22 cellular contexts compared by ENCODE assay signal in the genomic region with DNA sequence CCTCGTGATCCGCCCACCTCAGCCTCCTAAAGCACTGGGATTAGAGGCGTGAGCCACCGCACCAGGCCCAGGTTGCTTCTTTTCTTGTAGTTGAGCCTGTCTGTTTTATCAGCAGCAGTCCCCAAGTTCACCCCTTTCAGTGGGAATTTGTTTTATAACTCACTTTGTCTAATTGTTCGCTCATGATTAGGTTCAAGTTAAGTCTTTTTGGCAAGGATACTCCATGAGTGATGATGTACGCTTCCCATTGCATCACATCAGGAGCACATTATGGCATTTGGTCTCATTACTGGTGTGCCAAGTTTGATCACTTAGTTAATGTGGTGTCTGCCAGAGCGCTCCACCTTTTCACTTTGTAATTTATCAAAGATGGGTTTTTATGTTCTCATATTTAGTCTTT. TPM values are rescaled to one million over a fixed set of nuclear protein-coding genes. Genes with fewer than 3 reads are reported as not detected.
DNase-seq lines count a peak whose midpoint lies in the region; ATAC-seq and TF ChIP-seq lines count a peak whose summit lies in the region.
"Had no signal": no experiment of that assay in that cellular context is flagged by ENCODE, and none has a peak within 500 bp of the region (broad histone marks: within the 10 kb centered on the region; RNA-seq: fewer than 3 reads in every experiment).

No MANE protein-coding gene starts in this region.

- no peak overlapping the region for H3K9ac ChIP-seq in endodermal cell (ENCODE audit: extremely low read depth, low read length, poor library complexity, severe bottlenecking)

- DNase-seq in activated T-cell treated with anti-CD3 and anti-CD28 coated beads, Interleukin-2, amount 50 U/mL, for 24 hours = peak; percentile 9
- DNase-seq in activated T-cell treated with anti-CD3 and anti-CD28 coated beads, Interleukin-2, amount 50 U/mL, for 48 hours = no peak
- DNase-seq in endodermal cell (peak; percentile 21), fibroblast of mammary gland (ENCODE audit: low read depth) (peak; percentile 39), ACHN (no peak)
- DNase-seq: 8988T; BE2C; C1 segment of cervical spinal cord; CD4-positive, CD25-positive, alpha-beta regulatory T cell; CD8-positive, alpha-beta memory T cell; COR-L47; DMS 273 treated with DMSO at 0.1 percent for 48 hours; DMS53; GOT3; H7; HFFc6 had no signal

- H3K4me3 ChIP-seq in endodermal cell (ENCODE audit: low read length) (no peak overlapping the region), fibroblast of mammary gland (ENCODE audit: control insufficient read depth, low read depth, low read length) (no peak overlapping the region)

- no peaks in the 10 kb centered on the region for H3K36me3 ChIP-seq in endodermal cell (ENCODE audit: control insufficient read depth, insufficient read depth, low read length)
- H3K36me3 ChIP-seq: BE2C had no signal

- H3K36me3 Mint-ChIP-seq in activated T-cell treated with anti-CD3 and anti-CD28 coated beads, Interleukin-2, amount 50 U/mL, for 24 hours (ENCODE audit: low read depth) = no peaks in the 10 kb centered on the region
- H3K36me3 Mint-ChIP-seq in endodermal cell (ENCODE audit: low read depth) = no peaks in the 10 kb centered on the region
- H3K36me3 Mint-ChIP-seq: CD4-positive, CD25-positive, alpha-beta regulatory T cell had no signal

- no peak for ATAC-seq in GM18907 (IDR thresholded peaks at IDR 0.05; ENCODE audit: unreplicated experiment)
- ATAC-seq in HG03139 (IDR thresholded peaks at IDR 0.05; ENCODE audit: unreplicated experiment) = no peak
- ATAC-seq: HCT116, HepG2 had no signal

- no peaks in the 10 kb centered on the region for H3K27me3 ChIP-seq in endodermal cell (ENCODE audit: control insufficient read depth, insufficient read depth, low read length, poor library complexity, severe bottlenecking)
- H3K27me3 ChIP-seq: BE2C had no signal

- H3K27me3 Mint-ChIP-seq in activated T-cell treated with anti-CD3 and anti-CD28 coated beads, Interleukin-2, amount 50 U/mL, for 24 hours = peaks cover 9% of the 10 kb centered on the region
- peaks cover 3% of the 10 kb centered on the region for H3K27me3 Mint-ChIP-seq in endodermal cell (ENCODE audit: insufficient read depth)
- H3K27me3 Mint-ChIP-seq: IgD-negative memory B cell had no signal

- H3K9me3 Mint-ChIP-seq in activated T-cell treated with anti-CD3 and anti-CD28 coated beads, Interleukin-2, amount 50 U/mL, for 24 hours = no peaks in the 10 kb centered on the region
- H3K9me3 Mint-ChIP-seq in endodermal cell = peaks cover 3% of the 10 kb centered on the region
- H3K9me3 Mint-ChIP-seq: CD4-positive, CD25-positive, alpha-beta regulatory T cell; CD8-positive, alpha-beta memory T cell; IgD-negative memory B cell had no signal

- H3K4me3 Mint-ChIP-seq in activated T-cell treated with anti-CD3 and anti-CD28 coated beads, Interleukin-2, amount 50 U/mL, for 24 hours = no peak overlapping the region
- H3K4me3 Mint-ChIP-seq in endodermal cell = no peak overlapping the region
- H3K4me3 Mint-ChIP-seq: CD4-positive, CD25-positive, alpha-beta regulatory T cell; CD8-positive, alpha-beta memory T cell; HFFc6; IgD-negative memory B cell had no signal

- no peaks in the 10 kb centered on the region for H3K4me1 ChIP-seq in endodermal cell (ENCODE audit: control insufficient read depth, insufficient read depth, low read length)
- H3K4me1 ChIP-seq: BE2C had no signal

- no peaks in the 10 kb centered on the region for H3K9me3 ChIP-seq in endodermal cell (ENCODE audit: control insufficient read depth, low read length)
- H3K9me3 ChIP-seq: BE2C had no signal

- 89 to 98% methylated on average over 6 to 7 of the region's 7 CpGs for WGBS in endodermal cell (ENCODE audit: insufficient coverage in 1 of 2, insufficient read length in 1 of 2), 2 experiments

- H3K4me1 Mint-ChIP-seq in activated T-cell treated with anti-CD3 and anti-CD28 coated beads, Interleukin-2, amount 50 U/mL, for 24 hours (ENCODE audit: low read depth) = peaks cover 16% of the 10 kb centered on the region
- no peaks in the 10 kb centered on the region for H3K4me1 Mint-ChIP-seq in endodermal cell

- H3K27ac ChIP-seq in endodermal cell (ENCODE audit: low read depth, low read length) = no peak overlapping the region

- in situ Hi-C loops in ACHN (cut with HindIII; ENCODE audit: low pct_ligation_motif_present, low pct_unique_long_range_greater_than_20kb, low sequenced_read_pairs) = no loop called here

- TF ChIP-seq CTCF in endodermal cell (conservative IDR thresholded peaks at IDR 0.05) (no peak), fibroblast of mammary gland (conservative IDR thresholded peaks at IDR 0.05; ENCODE audit: control insufficient read depth, insufficient read depth, low read depth, low read length) (no peak)

- H3K27ac Mint-ChIP-seq in activated T-cell treated with anti-CD3 and anti-CD28 coated beads, Interleukin-2, amount 50 U/mL, for 24 hours = no peak overlapping the region
- H3K27ac Mint-ChIP-seq in endodermal cell = no peak overlapping the region
- H3K27ac Mint-ChIP-seq: CD8-positive, alpha-beta memory T cell; HFFc6; IgD-negative memory B cell had no signal

RNA-seq across cellular contexts. Expression of a gene that starts 14.4 kb away (rescaled TPM):
- total RNA-seq in endodermal cell = not detected
- polyA plus RNA-seq in endodermal cell (2013, experiment 1 of 2) = not detected
- polyA plus RNA-seq in endodermal cell (2013, experiment 2 of 2) = not detected
- total RNA-seq: A673; CD4-positive, CD25-positive, alpha-beta regulatory T cell; HepG2 had no signal
- polyA plus RNA-seq: CD4-positive, CD25-positive, alpha-beta regulatory T cell; HepG2; IgD-negative memory B cell had no signal

RNA-seq across cellular contexts. Expression of a gene that starts 38.7 kb away (rescaled TPM):
- total RNA-seq in endodermal cell = 100 to 1,000 TPM; 173 to 246 TPM
- polyA plus RNA-seq in endodermal cell (2013, experiment 1 of 2) = 353 TPM
- 358 TPM for polyA plus RNA-seq in endodermal cell (2013, experiment 2 of 2)
- polyA plus RNA-seq: IgD-negative memory B cell had no signal

Comparison
In these comparisons a context has a peak if more than half of its experiments do, and no peak if none do; other contexts are left out.
1. DNase-seq: peak in activated T-cell treated with anti-CD3 and anti-CD28 coated beads, Interleukin-2, amount 50 U/mL, for 24 hours (single experiment), endodermal cell (single experiment) and fibroblast of mammary gland (single experiment); none in activated T-cell treated with anti-CD3 and anti-CD28 coated beads, Interleukin-2, amount 50 U/mL, for 48 hours (0 of 2) and ACHN (single experiment).